ENCODE assay signal across 8 cellular contexts in the genomic region with DNA sequence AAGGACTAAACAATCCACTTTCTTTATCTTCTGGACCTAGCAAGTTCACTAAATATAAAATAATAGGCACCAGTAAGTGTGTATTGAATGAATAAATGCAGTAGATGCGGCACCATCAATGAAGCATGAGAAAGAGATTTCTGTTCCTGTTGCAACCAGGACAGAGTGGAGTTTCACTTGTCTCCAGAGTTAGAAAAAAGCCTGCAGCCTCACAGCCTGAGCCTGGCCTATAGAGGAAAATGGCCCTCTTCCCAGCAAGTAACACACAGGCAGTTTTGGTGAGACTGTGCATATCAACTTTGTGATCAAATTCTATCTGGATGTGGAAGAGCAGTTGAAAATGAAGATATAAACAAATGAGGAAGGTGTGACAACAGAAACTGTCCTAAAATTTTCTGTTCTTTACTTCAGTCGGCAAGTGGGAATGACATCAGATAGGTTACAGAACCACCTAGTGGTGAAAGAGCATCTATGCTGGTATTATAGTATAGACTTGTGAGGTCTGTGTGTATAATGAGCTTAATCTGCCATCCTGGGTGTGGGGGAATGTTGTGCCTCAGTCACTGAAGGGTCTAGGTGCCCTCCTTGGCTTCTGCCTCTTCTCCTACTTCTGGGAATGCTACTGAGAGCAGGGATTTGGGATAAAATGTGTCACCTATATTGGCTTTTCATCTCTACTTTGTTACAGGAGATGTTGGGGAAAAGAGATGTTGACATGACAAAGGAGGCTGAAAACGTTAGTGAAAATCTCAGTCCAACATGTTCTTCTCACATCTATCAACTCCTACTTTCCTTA.
DNase-seq lines count a peak whose midpoint lies in the region; ATAC-seq, FAIRE-seq and TF ChIP-seq lines count a peak whose summit lies in the region.

No MANE protein-coding gene starts in this region.

- intact Hi-C loops in tibial artery (cut with DNase I; ENCODE audit: low total_unique reads) = loop anchor here (10.0 kb wide), 1 partner anchor 307 kb away; no protein-coding TSS in a partner anchor

- TF ChIP-seq CTCF in D721Med (IDR thresholded peaks at IDR 0.05; ENCODE audit: insufficient read depth, missing control alignments) = peak; percentile 80
- TF ChIP-seq CTCF in astrocyte of the cerebellum (IDR thresholded peaks at IDR 0.05; ENCODE audit: low read depth, low read length, missing control alignments) = peak; percentile 65
- TF ChIP-seq CTCF in tibial artery (IDR thresholded peaks at IDR 0.05) = peak; percentile 54 to 56

- H3K9me3 ChIP-seq in tibial artery = no peaks in the 10 kb centered on the region

- H3K4me1 ChIP-seq in tibial artery = peaks cover 0 to 10% (median 0%) of the 10 kb centered on the region in 4 donors

- no peaks in the 10 kb centered on the region for H3K27me3 ChIP-seq in tibial artery

- DNase-seq in D721Med (ENCODE audit: insufficient read length, low spot score) (no peak), NCI-H345 treated with DMSO at 0.1 percent for 48 hours (lab: John Stamatoyannopoulos, UW; ENCODE audit: unreplicated experiment) (peak; percentile 22), astrocyte of the cerebellum (ENCODE audit: low read depth) (peak; percentile 23), inferior parietal cortex (ENCODE audit: extremely low spot score) (peak; percentile 64), tibial artery (no peak)
- no peak for DNase-seq in NK-92 treated with Interleukin-12 subunit alpha and Interleukin-12 subunit beta, amount 100 ng/mL, for 24 hours (lab: John Stamatoyannopoulos, UW)

- H3K27ac ChIP-seq in tibial artery = no peak overlapping the region

- H3K4me3 ChIP-seq in astrocyte of the cerebellum (ENCODE audit: low read depth, low read length) (no peak overlapping the region), tibial artery (no peak overlapping the region)

- H3K36me3 ChIP-seq in tibial artery = no peaks in the 10 kb centered on the region

- peak; percentile 83 for FAIRE-seq in D721Med (lab: Jason Lieb, UNC)

- in situ Hi-C loops in astrocyte of the cerebellum (cut with HindIII; ENCODE audit: low sequenced_read_pairs) = no loop called here

- ATAC-seq in GM19043 (IDR thresholded peaks at IDR 0.05; ENCODE audit: low read depth, unreplicated experiment) (peak; percentile 97), HG03095 (IDR thresholded peaks at IDR 0.05; ENCODE audit: unreplicated experiment) (peak; percentile 96)

Comparison
In these comparisons a context has a peak if more than half of its experiments do, and no peak if none do; other contexts are left out.
1. DNase-seq: peak in NCI-H345 treated with DMSO at 0.1 percent for 48 hours (single experiment), astrocyte of the cerebellum (single experiment) and inferior parietal cortex (single experiment); none in D721Med (single experiment), tibial artery (0 of 2) and NK-92 treated with Interleukin-12 subunit alpha and Interleukin-12 subunit beta, amount 100 ng/mL, for 24 hours (single experiment).
2. Peak in every context shown above with its lines, with median percentiles within 50 percentile points of each other: CTCF ChIP-seq.